In genomic region chr2:194769030-194769429, GRCh38 we compare ENCODE assay signal across 8 cellular contexts.
"Had no signal": no experiment of that assay in that cellular context is flagged by ENCODE, and none has a peak within 500 bp of the region (broad histone marks: within the 10 kb centered on the region; RNA-seq: fewer than 3 reads in every experiment).

No MANE protein-coding gene starts in this region.

- DNase-seq: GM23248, GOT3, H7, HFFc6, KBM-7 had no signal

- H3K27ac Mint-ChIP-seq: HFFc6, IgD-negative memory B cell had no signal

- H3K4me1 Mint-ChIP-seq: IgD-negative memory B cell had no signal

- H3K4me3 Mint-ChIP-seq: HFFc6, IgD-negative memory B cell had no signal

- H3K36me3 Mint-ChIP-seq: IgD-negative memory B cell had no signal

- H3K4me3 ChIP-seq: GM23248, HAP-1 had no signal

- H3K27me3 Mint-ChIP-seq: IgD-negative memory B cell had no signal

- ATAC-seq: HCT116 had no signal
